In genomic region chr15:64847016-64847415, GRCh38 we compare ENCODE assay signal across 1 cellular context.
TF ChIP-seq lines count a peak whose summit lies in the region.

No MANE protein-coding gene starts in this region.

TF ChIP-seq in IMR-90, 13 proteins besides CTCF, POLR2A, EP300 and RAD21:
- TF ChIP-seq SMC3 (IDR thresholded peaks at IDR 0.05; ENCODE audit: low read depth, low read length), result no peak
- TF ChIP-seq CEBPB (IDR thresholded peaks at IDR 0.05; ENCODE audit: low read depth, low read length), result no peak
- TF ChIP-seq RCOR1 (IDR thresholded peaks at IDR 0.05; ENCODE audit: insufficient replicate concordance, low read length), result no peak
- TF ChIP-seq BHLHE40 (IDR thresholded peaks at IDR 0.05; ENCODE audit: low read depth, low read length), result no peak
- TF ChIP-seq, protein P1, sequence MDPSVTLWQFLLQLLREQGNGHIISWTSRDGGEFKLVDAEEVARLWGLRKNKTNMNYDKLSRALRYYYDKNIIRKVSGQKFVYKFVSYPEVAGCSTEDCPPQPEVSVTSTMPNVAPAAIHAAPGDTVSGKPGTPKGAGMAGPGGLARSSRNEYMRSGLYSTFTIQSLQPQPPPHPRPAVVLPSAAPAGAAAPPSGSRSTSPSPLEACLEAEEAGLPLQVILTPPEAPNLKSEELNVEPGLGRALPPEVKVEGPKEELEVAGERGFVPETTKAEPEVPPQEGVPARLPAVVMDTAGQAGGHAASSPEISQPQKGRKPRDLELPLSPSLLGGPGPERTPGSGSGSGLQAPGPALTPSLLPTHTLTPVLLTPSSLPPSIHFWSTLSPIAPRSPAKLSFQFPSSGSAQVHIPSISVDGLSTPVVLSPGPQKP (IDR thresholded peaks at IDR 0.05; ENCODE audit: borderline replicate concordance, low read depth, low read length), result no peak
- TF ChIP-seq FOS (IDR thresholded peaks at IDR 0.05; ENCODE audit: low read depth, low read length), result no peak
- no peak for TF ChIP-seq USF2 (IDR thresholded peaks at IDR 0.05; ENCODE audit: low read depth, low read length)
- TF ChIP-seq NFE2L2 (IDR thresholded peaks at IDR 0.05; ENCODE audit: low read depth, low read length), result no peak
TF ChIP-seq in IMR-90: peak in this region for 0.
